Comparison of ENCODE assay signal across 16 cellular contexts in the genomic region with DNA sequence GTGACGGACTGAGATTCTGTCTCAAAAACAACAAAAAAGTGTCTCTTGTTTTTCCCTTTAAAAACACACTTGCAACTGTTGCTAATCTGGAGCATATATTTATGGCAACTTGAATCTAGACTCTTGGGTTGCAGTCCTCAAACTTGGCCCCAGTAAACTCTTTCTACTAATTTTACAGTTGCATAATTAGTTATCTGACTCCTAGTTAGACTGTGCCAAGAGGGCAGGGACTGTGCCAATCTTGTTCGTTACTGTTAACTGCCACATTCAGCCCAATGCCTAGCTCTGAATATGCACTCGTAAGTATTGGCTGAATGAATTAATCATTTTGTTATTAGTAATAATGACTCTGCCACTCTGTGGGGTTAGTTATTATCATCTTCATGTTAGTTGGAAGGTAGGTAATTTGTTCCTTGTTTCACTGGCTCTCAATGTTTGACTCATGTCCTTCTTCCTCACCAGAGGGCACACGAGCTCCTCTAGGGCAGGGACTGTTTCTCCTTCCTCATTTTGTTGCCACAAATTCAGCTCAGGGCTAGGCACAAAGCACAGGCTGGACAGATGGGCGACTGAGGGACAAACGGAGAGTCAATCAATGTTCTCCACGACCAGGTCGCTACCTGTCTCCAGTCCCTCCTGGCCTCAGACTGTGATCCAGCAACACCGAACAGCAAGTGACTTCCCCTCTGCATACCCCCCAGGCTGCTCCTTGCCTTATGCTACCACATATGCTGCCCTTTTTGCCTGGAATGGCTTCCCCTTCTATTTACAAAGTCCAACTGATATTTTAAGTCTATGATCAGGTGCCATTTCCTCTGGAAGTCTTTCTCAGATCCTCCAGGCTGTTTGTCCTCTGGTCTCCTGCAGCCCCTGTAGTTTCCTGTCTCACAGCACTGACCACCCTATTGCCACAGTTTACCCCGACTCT. TPM values are rescaled to one million over a fixed set of nuclear protein-coding genes. Genes with fewer than 3 reads are reported as not detected.
DNase-seq lines count a peak whose midpoint lies in the region; ATAC-seq and TF ChIP-seq lines count a peak whose summit lies in the region.
"Had no signal": no experiment of that assay in that cellular context is flagged by ENCODE, and none has a peak within 500 bp of the region (broad histone marks: within the 10 kb centered on the region; RNA-seq: fewer than 3 reads in every experiment).

No MANE protein-coding gene starts in this region.

- H3K4me1 ChIP-seq in right atrium auricular region (peaks cover 0 to 6% of the 10 kb centered on the region in 2 donors), esophagus squamous epithelium (no peaks in the 10 kb centered on the region)
- H3K4me1 ChIP-seq: breast epithelium had no signal

- no peaks in the 10 kb centered on the region for H3K27me3 Mint-ChIP-seq in dendritic cell treated with granulocyte-macrophage colony-stimulating factor and Interleukin-4, amounts not matched to agents 40 ng/mL and 50 ng/mL, for 4 days
- H3K27me3 Mint-ChIP-seq in stimulated activated memory B cell treated with anti-CD40 and anti-IgM and Interleukin-4, amounts not matched to agents 10 μg/mL and 1 μg/mL and 100 μg/mL, for 72 hours = no peaks in the 10 kb centered on the region
- H3K27me3 Mint-ChIP-seq: activated B cell treated with CpG ODN at 0.5 μM for 24 hours; activated naive CD8-positive, alpha-beta T cell had no signal

- no peak for TF ChIP-seq CTCF in right atrium auricular region (IDR thresholded peaks at IDR 0.05)
- TF ChIP-seq CTCF in esophagus squamous epithelium (IDR thresholded peaks at IDR 0.05) = no peak

- H3K27ac ChIP-seq in right atrium auricular region (no peak overlapping the region), esophagus squamous epithelium (no peak overlapping the region)
- H3K27ac ChIP-seq: breast epithelium, pancreas had no signal

- WGBS in esophagus squamous epithelium, 2 donors = 72 to 75% methylated on average over 9 to 10 of the region's 10 CpGs

- intact Hi-C loops in Right ventricle myocardium inferior (cut with DNase I) = no loop called here
- intact Hi-C loops in dendritic cell treated with granulocyte-macrophage colony-stimulating factor and Interleukin-4, amounts not matched to agents 40 ng/mL and 50 ng/mL, for 4 days (cut with micrococcal nuclease) = no loop called here
- intact Hi-C loops in esophagus squamous epithelium (cut with DNase I) = no loop called here

- no peaks in the 10 kb centered on the region for H3K27me3 ChIP-seq in right atrium auricular region
- no peaks in the 10 kb centered on the region for H3K27me3 ChIP-seq in esophagus squamous epithelium
- H3K27me3 ChIP-seq: breast epithelium, pancreas had no signal

- H3K36me3 ChIP-seq in right atrium auricular region (peaks cover 19% of the 10 kb centered on the region), esophagus squamous epithelium (peaks cover 0 to 49% (median 0%) of the 10 kb centered on the region in 3 donors)
- H3K36me3 ChIP-seq: breast epithelium had no signal

- ATAC-seq in Right ventricle myocardium inferior (peak; percentile 42), HG03039 (IDR thresholded peaks at IDR 0.05; ENCODE audit: unreplicated experiment) (no peak)
- no peak for ATAC-seq in stimulated activated memory B cell treated with anti-CD40 and anti-IgM and Interleukin-4, amounts not matched to agents 10 μg/mL and 1 μg/mL and 100 μg/mL, for 72 hours

- H3K4me1 Mint-ChIP-seq in dendritic cell treated with granulocyte-macrophage colony-stimulating factor and Interleukin-4, amounts not matched to agents 40 ng/mL and 50 ng/mL, for 4 days (ENCODE audit: low read depth) = peaks cover 39% of the 10 kb centered on the region
- peaks cover 23% of the 10 kb centered on the region for H3K4me1 Mint-ChIP-seq in stimulated activated memory B cell treated with anti-CD40 and anti-IgM and Interleukin-4, amounts not matched to agents 10 μg/mL and 1 μg/mL and 100 μg/mL, for 72 hours
- H3K4me1 Mint-ChIP-seq: activated B cell treated with CpG ODN at 0.5 μM for 24 hours had no signal

- H3K9me3 ChIP-seq in right atrium auricular region = no peaks in the 10 kb centered on the region
- no peaks in the 10 kb centered on the region for H3K9me3 ChIP-seq in esophagus squamous epithelium
- H3K9me3 ChIP-seq: breast epithelium, pancreas, SK-N-SH had no signal

- no peak overlapping the region for H3K4me3 Mint-ChIP-seq in dendritic cell treated with granulocyte-macrophage colony-stimulating factor and Interleukin-4, amounts not matched to agents 40 ng/mL and 50 ng/mL, for 4 days
- no peak overlapping the region for H3K4me3 Mint-ChIP-seq in stimulated activated memory B cell treated with anti-CD40 and anti-IgM and Interleukin-4, amounts not matched to agents 10 μg/mL and 1 μg/mL and 100 μg/mL, for 72 hours
- H3K4me3 Mint-ChIP-seq: activated B cell treated with CpG ODN at 0.5 μM for 24 hours; activated naive CD8-positive, alpha-beta T cell; endodermal cell had no signal

- DNase-seq in Right ventricle myocardium inferior (ENCODE audit: missing footprints) (no peak), right atrium auricular region (ENCODE audit: low spot score) (no peak), NCI-H446 (lab: John Stamatoyannopoulos, UW) (peak; percentile 84 to 88), esophagus squamous epithelium (lab: John Stamatoyannopoulos, UW) (no peak), activated gamma-delta T cell treated with Interleukin-2 at 50 U/mL for 16 hours (no peak)
- DNase-seq: activated B cell treated with CpG ODN at 0.5 μM for 24 hours; activated CD8-positive, alpha-beta memory T cell treated with anti-CD3 and anti-CD28 coated beads, Interleukin-2, amount 50 U/mL, for 4 hours; endodermal cell; NCI-H2029 treated with DMSO at 0.1 percent for 48 hours; pancreas; SK-N-SH had no signal

- H3K4me3 ChIP-seq in right atrium auricular region (no peak overlapping the region), esophagus squamous epithelium (no peak overlapping the region)
- H3K4me3 ChIP-seq: breast epithelium, pancreas had no signal

- TF ChIP-seq POLR2A in esophagus squamous epithelium (IDR thresholded peaks at IDR 0.05) = no peak

- H3K36me3 Mint-ChIP-seq in dendritic cell treated with granulocyte-macrophage colony-stimulating factor and Interleukin-4, amounts not matched to agents 40 ng/mL and 50 ng/mL, for 4 days (ENCODE audit: low read depth) = peaks cover 67% of the 10 kb centered on the region
- peaks cover 29% of the 10 kb centered on the region for H3K36me3 Mint-ChIP-seq in stimulated activated memory B cell treated with anti-CD40 and anti-IgM and Interleukin-4, amounts not matched to agents 10 μg/mL and 1 μg/mL and 100 μg/mL, for 72 hours

- no peaks in the 10 kb centered on the region for H3K9me3 Mint-ChIP-seq in dendritic cell treated with granulocyte-macrophage colony-stimulating factor and Interleukin-4, amounts not matched to agents 40 ng/mL and 50 ng/mL, for 4 days
- no peaks in the 10 kb centered on the region for H3K9me3 Mint-ChIP-seq in stimulated activated memory B cell treated with anti-CD40 and anti-IgM and Interleukin-4, amounts not matched to agents 10 μg/mL and 1 μg/mL and 100 μg/mL, for 72 hours
- H3K9me3 Mint-ChIP-seq: activated B cell treated with CpG ODN at 0.5 μM for 24 hours, endodermal cell had no signal

- H3K27ac Mint-ChIP-seq in dendritic cell treated with granulocyte-macrophage colony-stimulating factor and Interleukin-4, amounts not matched to agents 40 ng/mL and 50 ng/mL, for 4 days = peak overlapping the region; percentile 81
- peak overlapping the region; percentile 60 for H3K27ac Mint-ChIP-seq in stimulated activated memory B cell treated with anti-CD40 and anti-IgM and Interleukin-4, amounts not matched to agents 10 μg/mL and 1 μg/mL and 100 μg/mL, for 72 hours
- H3K27ac Mint-ChIP-seq: activated B cell treated with CpG ODN at 0.5 μM for 24 hours; activated naive CD8-positive, alpha-beta T cell had no signal

RNA-seq across cellular contexts. Expression of gene CLPB, which starts 9.0 kb away (rescaled TPM):
- 17.7 TPM for total RNA-seq in Right ventricle myocardium inferior
- total RNA-seq in right atrium auricular region = 10 to 100 TPM; 14.0 to 23.2 TPM
- total RNA-seq in esophagus squamous epithelium = 10 to 100 TPM; 17.1 to 22.2 (median 18.6) TPM

Comparison
In these comparisons a context has a peak if more than half of its experiments do, and no peak if none do; other contexts are left out.
1. DNase-seq: peak in NCI-H446 (2 of 2); none in Right ventricle myocardium inferior (single experiment), right atrium auricular region (single experiment), esophagus squamous epithelium (single experiment) and activated gamma-delta T cell treated with Interleukin-2 at 50 U/mL for 16 hours (single experiment).